8 cellular contexts compared by ENCODE assay signal in genomic region chr12:124919646-124920352, GRCh38. TPM values are rescaled to one million over a fixed set of nuclear protein-coding genes. Genes with fewer than 3 reads are reported as not detected.
DNase-seq lines count a peak whose midpoint lies in the region; ATAC-seq, FAIRE-seq and TF ChIP-seq lines count a peak whose summit lies in the region.

No MANE protein-coding gene starts in this region.

- peak; percentile 43 for DNase-seq in GM10266 (ENCODE audit: extremely low spot score)
- peak; percentile 56 for DNase-seq in RPMI8226
- peak; percentile 81 for DNase-seq in dermis blood vessel endothelial cell
- no peak for DNase-seq in NCI-H2171 (lab: John Stamatoyannopoulos, UW)
- no peak for DNase-seq in NCI-H187 (lab: John Stamatoyannopoulos, UW)
- no peak for DNase-seq in frontal cortex (ENCODE audit: low spot score in 2 of 2)

- peak overlapping the region; percentile 77 to 99 (median 95) for H3K27ac Mint-ChIP-seq in nephron

- H3K27me3 Mint-ChIP-seq in nephron (ENCODE audit: low read depth): no peaks in the 10 kb centered on the region

- no peak for TF ChIP-seq CTCF in GM10266 (IDR thresholded peaks at IDR 0.05; ENCODE audit: control insufficient read depth, insufficient read depth, low read depth, missing control alignments)
- TF ChIP-seq CTCF in nephron (IDR thresholded peaks at IDR 0.05; ENCODE audit: unreplicated experiment in 3 of 3): no peak

- FAIRE-seq in frontal cortex (lab: Jason Lieb, UNC): no peak

- H3K9me3 Mint-ChIP-seq in nephron: no peaks in the 10 kb centered on the region

- no peaks in the 10 kb centered on the region for H3K36me3 Mint-ChIP-seq in nephron (ENCODE audit: low read depth)

- peaks cover 63% of the 10 kb centered on the region for H3K4me1 Mint-ChIP-seq in nephron

- H3K4me3 Mint-ChIP-seq in nephron: peak overlapping the region; percentile 62 to 64 (median 64)

- ATAC-seq in HG02981 (IDR thresholded peaks at IDR 0.05; ENCODE audit: unreplicated experiment): no peak

RNA-seq across cellular contexts. Expression of gene UBC, which starts 5.3 kb away (rescaled TPM):
- total RNA-seq in dermis blood vessel endothelial cell (1,840 and 2,354 TPM in 2 replicates), frontal cortex (1,522 TPM)

RNA-seq across cellular contexts. Expression of gene SCARB1, which starts 56.1 kb away (rescaled TPM):
- total RNA-seq in dermis blood vessel endothelial cell: 42.5 and 44.1 TPM in 2 replicates
- total RNA-seq in frontal cortex: 8.6 TPM

Comparison
In these comparisons a context has a peak if more than half of its experiments do, and no peak if none do; other contexts are left out.
1. DNase-seq: peak in GM10266 (single experiment), RPMI8226 (single experiment) and dermis blood vessel endothelial cell (single experiment); none in NCI-H2171 (single experiment), NCI-H187 (0 of 2) and frontal cortex (0 of 2).